Comparison of ENCODE assay signal across 25 cellular contexts in the genomic region with DNA sequence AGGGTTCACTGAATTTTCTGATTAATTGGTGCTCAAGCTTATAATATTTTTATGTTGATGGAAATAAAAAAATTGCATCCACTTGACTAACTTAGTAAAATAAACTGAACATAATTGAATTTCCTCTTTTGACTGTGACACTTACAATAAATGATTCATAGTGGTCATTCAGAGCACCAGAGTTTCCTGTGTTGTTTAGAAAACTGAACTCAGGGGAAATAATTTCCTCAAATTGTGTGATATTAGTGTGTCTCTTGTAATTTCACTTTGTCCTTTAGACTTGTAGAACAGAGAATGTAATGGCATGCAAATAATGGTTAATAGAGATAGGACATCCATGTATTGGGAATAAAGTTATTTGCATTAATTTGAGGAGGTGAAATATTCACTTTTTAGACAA.
DNase-seq lines count a peak whose midpoint lies in the region; ATAC-seq and TF ChIP-seq lines count a peak whose summit lies in the region.
"Had no signal": no experiment of that assay in that cellular context is flagged by ENCODE, and none has a peak within 500 bp of the region (broad histone marks: within the 10 kb centered on the region; RNA-seq: fewer than 3 reads in every experiment).

No MANE protein-coding gene starts in this region.

- peak overlapping the region; percentile 34 for H3K4me3 ChIP-seq in Loucy (ENCODE audit: low read length, poor library complexity, severe bottlenecking)
- no peak overlapping the region for H3K4me3 ChIP-seq in fibroblast of mammary gland (ENCODE audit: control insufficient read depth, low read depth, low read length)
- H3K4me3 ChIP-seq: cardiac muscle cell, dorsolateral prefrontal cortex, gastroesophageal sphincter, psoas muscle, vagina had no signal

- H3K9ac ChIP-seq in Loucy (ENCODE audit: low read depth, low read length, poor library complexity, severe bottlenecking) = peak overlapping the region; percentile 12

- H3K4me2 ChIP-seq in Loucy (ENCODE audit: low read depth, low read length, poor library complexity, severe bottlenecking) = peak overlapping the region; percentile 49

- H3K4me1 Mint-ChIP-seq in stimulated activated naive CD8-positive, alpha-beta T cell treated with anti-CD3 and anti-CD28 coated beads, Interleukin-15, amount 100 ng/mL, for 72 hours = peaks cover 6% of the 10 kb centered on the region

- peaks cover 39% of the 10 kb centered on the region for H3K4me1 ChIP-seq in Loucy (ENCODE audit: insufficient read depth, low read length, poor library complexity, severe bottlenecking)
- H3K4me1 ChIP-seq: gastroesophageal sphincter, psoas muscle, vagina had no signal

- H2AFZ ChIP-seq in Loucy (ENCODE audit: low read length) = no peak overlapping the region

- TF ChIP-seq CTCF in Loucy (conservative IDR thresholded peaks at IDR 0.05; ENCODE audit: low read length) (no peak), fibroblast of mammary gland (conservative IDR thresholded peaks at IDR 0.05; ENCODE audit: control insufficient read depth, insufficient read depth, low read depth, low read length) (no peak)

- no peaks in the 10 kb centered on the region for H3K36me3 ChIP-seq in Loucy (ENCODE audit: insufficient read depth, low read length)
- H3K36me3 ChIP-seq: cardiac muscle cell, gastroesophageal sphincter, vagina had no signal

- no peak overlapping the region for H3K4me3 Mint-ChIP-seq in stimulated activated naive CD8-positive, alpha-beta T cell treated with anti-CD3 and anti-CD28 coated beads, Interleukin-15, amount 100 ng/mL, for 72 hours
- H3K4me3 Mint-ChIP-seq: nephron progenitor cell had no signal

- H3K9me3 Mint-ChIP-seq in stimulated activated naive CD8-positive, alpha-beta T cell treated with anti-CD3 and anti-CD28 coated beads, Interleukin-15, amount 100 ng/mL, for 72 hours = peaks cover 0 to 12% of the 10 kb centered on the region in 2 donors

- TF ChIP-seq POLR2A in GM18505 (IDR thresholded peaks at IDR 0.05; ENCODE audit: borderline replicate concordance, extremely low read depth, insufficient read depth, insufficient read length) = no peak

- H3K27ac Mint-ChIP-seq in stimulated activated naive CD8-positive, alpha-beta T cell treated with anti-CD3 and anti-CD28 coated beads, Interleukin-15, amount 100 ng/mL, for 72 hours = no peak overlapping the region
- H3K27ac Mint-ChIP-seq: nephron progenitor cell had no signal

- no peaks in the 10 kb centered on the region for H3K9me3 ChIP-seq in Loucy (ENCODE audit: insufficient read depth, low read depth, low read length)
- H3K9me3 ChIP-seq: psoas muscle, vagina had no signal

- no peaks in the 10 kb centered on the region for H3K79me2 ChIP-seq in Loucy (ENCODE audit: insufficient read depth, low read length)

- no peak for DNase-seq in stimulated activated naive CD8-positive, alpha-beta T cell treated with anti-CD3 and anti-CD28 coated beads, Interleukin-15, amount 100 ng/mL, for 72 hours
- DNase-seq in stimulated activated naive CD8-positive, alpha-beta T cell treated with anti-CD3 and anti-CD28 coated beads, Interleukin-15, Interleukin-2, amounts not matched to agents 100 U/mL and 50 U/mL, for 24 hours = no peak
- peak; percentile 17 for DNase-seq in fibroblast of mammary gland (ENCODE audit: low read depth)
- peak; percentile 3 for DNase-seq in stromal cell of bone marrow (ENCODE audit: low read depth)
- DNase-seq in SIG-M5 treated with dmso at 0.1 percent for 504 hours (lab: John Stamatoyannopoulos, UW; ENCODE audit: unreplicated experiment) = no peak
- no peak for DNase-seq in AG20443 (ENCODE audit: low spot score)
- DNase-seq: activated CD4-positive, alpha-beta T cell treated with anti-CD3 and anti-CD28 coated beads, Interleukin-2, amount 50 U/mL, for 1 hour; activated gamma-delta T cell; amniotic stem cell; C1 segment of cervical spinal cord; dorsolateral prefrontal cortex; left cardiac atrium; MM.1S; NCI-H1694 treated with DMSO at 0.1 percent for 48 hours; NCI-H446; nephron progenitor cell; psoas muscle; small intestine; stimulated activated CD4-positive, alpha-beta T cell treated with anti-CD3 and anti-CD28 coated beads, Interleukin-4, amount 100 ng/mL, for 24 hours had no signal

- no peaks in the 10 kb centered on the region for H4K20me1 ChIP-seq in Loucy (ENCODE audit: insufficient read depth, low read length, poor library complexity, severe bottlenecking)

- 0 out of 2 replicates have a peak, but pooled peaks cover 2% of the 10 kb centered on the region for H3F3A ChIP-seq in Loucy (ENCODE audit: low read depth)

- H3K9me2 ChIP-seq in Loucy (replicated peaks; ENCODE audit: low read depth, low read length) = no peaks in the 10 kb centered on the region

- H3K27me3 Mint-ChIP-seq in stimulated activated naive CD8-positive, alpha-beta T cell treated with anti-CD3 and anti-CD28 coated beads, Interleukin-15, amount 100 ng/mL, for 72 hours = no peaks in the 10 kb centered on the region

- ATAC-seq in stimulated activated naive CD8-positive, alpha-beta T cell treated with anti-CD3 and anti-CD28 coated beads, Interleukin-15, amount 100 ng/mL, for 72 hours = peak; percentile 52
- ATAC-seq in stimulated activated naive CD8-positive, alpha-beta T cell treated with anti-CD3 and anti-CD28 coated beads, Interleukin-15, Interleukin-2, amounts not matched to agents 100 U/mL and 50 U/mL, for 24 hours = no peak
- ATAC-seq in GM18505 (IDR thresholded peaks at IDR 0.05; ENCODE audit: unreplicated experiment) = no peak
- ATAC-seq: gastroesophageal sphincter, HepG2, left cardiac atrium, psoas muscle had no signal

- H3K27me3 ChIP-seq in Loucy (ENCODE audit: insufficient read depth, low read length, poor library complexity, severe bottlenecking) = no peaks in the 10 kb centered on the region
- H3K27me3 ChIP-seq: gastroesophageal sphincter, vagina had no signal

Comparison
In these comparisons a context has a peak if more than half of its experiments do, and no peak if none do; other contexts are left out.
1. DNase-seq: peak in fibroblast of mammary gland (single experiment) and stromal cell of bone marrow (single experiment); none in stimulated activated naive CD8-positive, alpha-beta T cell treated with anti-CD3 and anti-CD28 coated beads, Interleukin-15, amount 100 ng/mL, for 72 hours (0 of 2), stimulated activated naive CD8-positive, alpha-beta T cell treated with anti-CD3 and anti-CD28 coated beads, Interleukin-15, Interleukin-2, amounts not matched to agents 100 U/mL and 50 U/mL, for 24 hours (single experiment), SIG-M5 treated with dmso at 0.1 percent for 504 hours (single experiment) and AG20443 (single experiment).